1 cellular context compared by ENCODE assay signal in the genomic region with DNA sequence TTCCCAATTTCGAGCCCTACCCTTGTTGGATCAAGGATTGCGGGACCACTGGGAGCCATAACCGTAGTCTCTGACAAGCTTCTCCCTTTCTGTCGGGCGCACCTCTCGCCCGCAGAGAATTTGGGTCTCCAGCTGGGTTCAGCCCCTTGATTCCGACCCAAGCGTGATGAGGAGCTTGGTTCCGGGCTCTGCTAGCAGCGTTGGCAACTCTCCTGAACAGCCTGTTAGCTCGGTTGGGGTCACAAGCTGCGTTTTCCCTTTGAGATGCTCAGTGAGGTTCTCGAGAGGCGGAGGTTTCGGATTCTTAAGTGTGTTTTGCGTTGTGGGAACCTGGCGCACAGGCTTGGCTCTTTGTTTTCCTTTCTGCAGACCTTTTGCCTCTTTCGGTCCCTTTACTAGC.
A peak's percentile ranks its signal among the peaks of the same experiment; 100 is the strongest.
TF ChIP-seq lines count a peak whose summit lies in the region.

No MANE protein-coding gene starts in this region.

TF ChIP-seq in GM12878, 131 proteins besides CTCF, POLR2A, EP300 and RAD21:
- TF ChIP-seq POLR2AphosphoS2 (IDR thresholded peaks at IDR 0.05; ENCODE audit: low read depth, low read length) = no peak
- peak; percentile 15; the same call in 1 of the 2 replicates for TF ChIP-seq RUNX3 (IDR thresholded peaks at IDR 0.05; ENCODE audit: low read length)
TF ChIP-seq in GM12878: peak in this region for 1.
